ENCODE assay signal across 10 cellular contexts in genomic region chr5:1502046-1502736, GRCh38. TPM values are rescaled to one million over a fixed set of nuclear protein-coding genes. Genes with fewer than 3 reads are reported as not detected.
DNase-seq lines count a peak whose midpoint lies in the region; ATAC-seq lines count a peak whose summit lies in the region.
"Had no signal": no experiment of that assay in that cellular context is flagged by ENCODE, and none has a peak within 500 bp of the region (broad histone marks: within the 10 kb centered on the region; RNA-seq: fewer than 3 reads in every experiment).

No MANE protein-coding gene starts in this region.

- peak in 1 of 2 donors; percentile 42 for DNase-seq in activated naive CD4-positive, alpha-beta T cell treated with anti-CD3 and anti-CD28 coated beads, Interleukin-2, amount 50 U/mL, for 72 hours (ENCODE audit: low spot score in 2 of 2)
- peak; percentile 72 for DNase-seq in naive B cell
- DNase-seq in hippocampal formation (lab: John Stamatoyannopoulos, UW): no peak
- no peak for DNase-seq in NCI-H1105 treated with DMSO at 0.1 percent for 48 hours (lab: John Stamatoyannopoulos, UW)
- no peak for DNase-seq in COR-L47 (lab: John Stamatoyannopoulos, UW)
- DNase-seq: WERI-Rb-1 had no signal

- H3K4me3 ChIP-seq in GM08714 (ENCODE audit: low read length): peak overlapping the region; percentile 19; the same call in 1 of the 2 replicates

- peaks cover 68 to 91% (median 81%) of the 10 kb centered on the region in 3 donors for H3K4me1 Mint-ChIP-seq in naive B cell

- no peak overlapping the region for H3K27ac Mint-ChIP-seq in activated naive CD4-positive, alpha-beta T cell treated with anti-CD3 and anti-CD28 coated beads, Interleukin-2, amount 50 U/mL, for 72 hours
- H3K27ac Mint-ChIP-seq in naive B cell: peak overlapping the region; percentile 53 to 100 (median 98)

- ATAC-seq in HG03175 (IDR thresholded peaks at IDR 0.05; ENCODE audit: unreplicated experiment): peak; percentile 21
- peak; percentile 38 to 55 for ATAC-seq in activated naive CD4-positive, alpha-beta T cell treated with anti-CD3 and anti-CD28 coated beads, Interleukin-2, amount 50 U/mL, for 72 hours
- ATAC-seq in naive B cell (ENCODE audit: low read depth in 2 of 2): peak; percentile 40 to 54
- ATAC-seq in GM19452 (IDR thresholded peaks at IDR 0.05; ENCODE audit: unreplicated experiment): no peak

- H3K9me3 Mint-ChIP-seq in activated naive CD4-positive, alpha-beta T cell treated with anti-CD3 and anti-CD28 coated beads, Interleukin-2, amount 50 U/mL, for 72 hours: no peaks in the 10 kb centered on the region
- peaks cover 0 to 1% (median 0%) of the 10 kb centered on the region in 7 donors for H3K9me3 Mint-ChIP-seq in naive B cell

- peaks cover 0 to 8% of the 10 kb centered on the region in 2 donors for H3K36me3 Mint-ChIP-seq in activated naive CD4-positive, alpha-beta T cell treated with anti-CD3 and anti-CD28 coated beads, Interleukin-2, amount 50 U/mL, for 72 hours
- H3K36me3 Mint-ChIP-seq in naive B cell: no peaks in the 10 kb centered on the region

- H3K4me3 Mint-ChIP-seq in naive B cell: peak overlapping the region; percentile 7 to 90 (median 67)

- H3K27me3 Mint-ChIP-seq in naive B cell: no peaks in the 10 kb centered on the region

RNA-seq across cellular contexts. Expression of gene LPCAT1, which starts 21.6 kb away (rescaled TPM):
- 10 to 100 TPM; 29.2 to 37.6 TPM for total RNA-seq in activated naive CD4-positive, alpha-beta T cell treated with anti-CD3 and anti-CD28 coated beads, Interleukin-2, amount 50 U/mL, for 72 hours
- 10 to 100 TPM; 19.5 to 63.3 (median 52.7) TPM for polyA plus RNA-seq in naive B cell (ENCODE audit: low read depth in 6 of 6)

RNA-seq across cellular contexts. Expression of gene SLC6A3, which starts 57.0 kb away (rescaled TPM):
- not detected for total RNA-seq in activated naive CD4-positive, alpha-beta T cell treated with anti-CD3 and anti-CD28 coated beads, Interleukin-2, amount 50 U/mL, for 72 hours
- polyA plus RNA-seq in naive B cell (ENCODE audit: low read depth in 6 of 6): under 1 TPM in 1 of 6 donors, not detected in 5; 0.09 TPM
- total RNA-seq: HT1080 had no signal

Comparison
In these comparisons a context has a peak if more than half of its experiments do, and no peak if none do; other contexts are left out.
1. H3K27ac Mint-ChIP-seq: peak in naive B cell (6 of 6); none in activated naive CD4-positive, alpha-beta T cell treated with anti-CD3 and anti-CD28 coated beads, Interleukin-2, amount 50 U/mL, for 72 hours (0 of 2).